22 cellular contexts compared by ENCODE assay signal in the genomic region with DNA sequence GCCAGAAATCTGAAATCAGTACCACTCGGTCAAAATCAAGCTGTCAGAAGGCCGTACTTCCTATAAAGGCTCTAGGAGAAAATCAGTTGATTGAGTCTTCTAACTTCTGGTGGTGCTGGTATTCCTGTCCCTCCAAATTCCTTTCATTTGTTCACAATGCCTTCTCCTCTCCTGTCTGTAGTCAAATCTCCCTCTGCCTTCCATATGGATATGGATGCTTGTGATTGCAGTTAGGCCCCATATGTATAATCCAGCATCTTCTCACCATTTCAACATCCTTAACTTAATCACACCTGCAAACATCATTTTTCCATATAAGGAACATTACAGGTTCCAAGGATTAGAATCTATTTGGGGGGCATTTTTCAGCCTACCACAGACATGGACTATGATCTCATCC.
"Had no signal": no experiment of that assay in that cellular context is flagged by ENCODE, and none has a peak within 500 bp of the region (broad histone marks: within the 10 kb centered on the region; RNA-seq: fewer than 3 reads in every experiment).

No MANE protein-coding gene starts in this region.

- H3K27ac ChIP-seq: hepatocyte, left ventricle myocardium inferior, ovary, right atrium auricular region, skin epidermis, tibial nerve, uterus had no signal

- H3K4me1 ChIP-seq: left ventricle myocardium inferior, right atrium auricular region, tibial nerve, uterus had no signal

- H3K36me3 Mint-ChIP-seq: naive thymus-derived CD4-positive, alpha-beta T cell; natural killer cell treated with Interleukin-12 subunit alpha and Interleukin-12 subunit beta and Interleukin-15 and Interleukin-18, amount 100 ng/mL, for 72 hours had no signal

- H3K4me1 Mint-ChIP-seq: naive thymus-derived CD4-positive, alpha-beta T cell had no signal

- H3K36me3 ChIP-seq: ovary, right atrium auricular region, tibial nerve, uterus had no signal

- H3K79me2 ChIP-seq: hepatocyte had no signal

- H3K4me3 ChIP-seq: hepatocyte, left ventricle myocardium inferior, lung, mucosa of descending colon, ovary, right atrium auricular region, skin epidermis, tibial nerve, uterus had no signal

- H3K9me3 ChIP-seq: left ventricle myocardium inferior, mucosa of descending colon, ovary, right atrium auricular region, tibial nerve, uterus had no signal

- H2AFZ ChIP-seq: hepatocyte had no signal

- ATAC-seq: mucosa of descending colon; naive thymus-derived CD4-positive, alpha-beta T cell; natural killer cell treated with Interleukin-12 subunit alpha and Interleukin-12 subunit beta and Interleukin-15 and Interleukin-18, amount 100 ng/mL, for 72 hours; sciatic nerve; stimulated activated naive B cell treated with anti-CD40 and anti-IgM and Interleukin-4, amounts not matched to agents 10 μg/mL and 1 μg/mL and 100 μg/mL, for 72 hours had no signal

- H3K4me2 ChIP-seq: hepatocyte had no signal

- H3K4me3 Mint-ChIP-seq: naive thymus-derived CD4-positive, alpha-beta T cell; natural killer cell treated with Interleukin-12 subunit alpha and Interleukin-12 subunit beta and Interleukin-15 and Interleukin-18, amount 100 ng/mL, for 72 hours; stimulated activated naive B cell treated with anti-CD40 and anti-IgM and Interleukin-4, amounts not matched to agents 10 μg/mL and 1 μg/mL and 100 μg/mL, for 72 hours; stimulated activated naive CD8-positive, alpha-beta T cell treated with anti-CD3 and anti-CD28 coated beads, Interleukin-15, Interleukin-2, amounts not matched to agents 100 ng/mL and 50 ng/mL, for 24 hours; type B pancreatic cell had no signal

- H3K27ac Mint-ChIP-seq: naive thymus-derived CD4-positive, alpha-beta T cell; natural killer cell treated with Interleukin-12 subunit alpha and Interleukin-12 subunit beta and Interleukin-15 and Interleukin-18, amount 100 ng/mL, for 72 hours; progenitor cell of endocrine pancreas; stimulated activated naive B cell treated with anti-CD40 and anti-IgM and Interleukin-4, amounts not matched to agents 10 μg/mL and 1 μg/mL and 100 μg/mL, for 72 hours; stimulated activated naive CD8-positive, alpha-beta T cell treated with anti-CD3 and anti-CD28 coated beads, Interleukin-15, Interleukin-2, amounts not matched to agents 100 ng/mL and 50 ng/mL, for 24 hours; type B pancreatic cell had no signal

- H3K9me3 Mint-ChIP-seq: naive thymus-derived CD4-positive, alpha-beta T cell; natural killer cell treated with Interleukin-12 subunit alpha and Interleukin-12 subunit beta and Interleukin-15 and Interleukin-18, amount 100 ng/mL, for 72 hours; stimulated activated naive B cell treated with anti-CD40 and anti-IgM and Interleukin-4, amounts not matched to agents 10 μg/mL and 1 μg/mL and 100 μg/mL, for 72 hours; stimulated activated naive CD8-positive, alpha-beta T cell treated with anti-CD3 and anti-CD28 coated beads, Interleukin-15, Interleukin-2, amounts not matched to agents 100 ng/mL and 50 ng/mL, for 24 hours; type B pancreatic cell had no signal

- DNase-seq: islet precursor cell; left ventricle myocardium inferior; midbrain; mucosa of descending colon; naive thymus-derived CD4-positive, alpha-beta T cell; ovary; stimulated activated CD4-positive, alpha-beta T cell treated with anti-CD3 and anti-CD28 coated beads, Interleukin-12 subunit alpha, Interleukin-12 subunit beta, amount 100 ng/mL, for 4 hours; stimulated activated CD4-positive, alpha-beta T cell treated with anti-CD3 and anti-CD28 coated beads, Interleukin-15, amount 100 ng/mL, for 24 hours; stimulated activated CD4-positive, alpha-beta T cell treated with anti-CD3 and anti-CD28 coated beads, Interleukin-2, amount 100 ng/mL, for 24 hours; stimulated activated CD4-positive, alpha-beta T cell treated with anti-CD3 and anti-CD28 coated beads, Interleukin-4, amount 100 ng/mL, for 1 hour; stimulated activated naive B cell treated with anti-CD40 and anti-IgM and Interleukin-4, amounts not matched to agents 10 μg/mL and 1 μg/mL and 100 μg/mL, for 72 hours; uterus had no signal

- H3K27me3 Mint-ChIP-seq: naive thymus-derived CD4-positive, alpha-beta T cell; natural killer cell treated with Interleukin-12 subunit alpha and Interleukin-12 subunit beta and Interleukin-15 and Interleukin-18, amount 100 ng/mL, for 72 hours; progenitor cell of endocrine pancreas; stimulated activated naive B cell treated with anti-CD40 and anti-IgM and Interleukin-4, amounts not matched to agents 10 μg/mL and 1 μg/mL and 100 μg/mL, for 72 hours; stimulated activated naive CD8-positive, alpha-beta T cell treated with anti-CD3 and anti-CD28 coated beads, Interleukin-15, Interleukin-2, amounts not matched to agents 100 ng/mL and 50 ng/mL, for 24 hours; type B pancreatic cell had no signal

- H3K27me3 ChIP-seq: hepatocyte, ovary, right atrium auricular region, tibial nerve, uterus had no signal
